24 cellular contexts compared by ENCODE assay signal in genomic region chr22:29055192-29055830, GRCh38.
DNase-seq lines count a peak whose midpoint lies in the region; ATAC-seq and TF ChIP-seq lines count a peak whose summit lies in the region.
"Had no signal": no experiment of that assay in that cellular context is flagged by ENCODE, and none has a peak within 500 bp of the region (broad histone marks: within the 10 kb centered on the region; RNA-seq: fewer than 3 reads in every experiment).

No MANE protein-coding gene starts in this region.

- no peak overlapping the region for H3K27ac ChIP-seq in BLaER1 treated with 17β-estradiol and CSF1 and Interleukin-3, amounts not matched to agents 10 nM and 100 nM
- H3K27ac ChIP-seq in tibial artery, result no peak overlapping the region
- H3K27ac ChIP-seq: tibial nerve had no signal

- H3K4me3 ChIP-seq in BLaER1 treated with 17β-estradiol and CSF1 and Interleukin-3, amounts not matched to agents 10 nM and 100 nM, result no peak overlapping the region
- H3K4me3 ChIP-seq in tibial artery, result no peak overlapping the region
- H3K4me3 ChIP-seq: tibial nerve had no signal

- TF ChIP-seq CTCF in tibial artery (IDR thresholded peaks at IDR 0.05), result no peak

- peaks cover 3 to 12% (median 9%) of the 10 kb centered on the region in 11 experiments; a peak in 17 of 22 replicates for H3K36me3 ChIP-seq in BLaER1 treated with 17β-estradiol and CSF1 and Interleukin-3, amounts not matched to agents 10 nM and 100 nM
- peaks cover 5 to 10% (median 10%) of the 10 kb centered on the region in 3 donors for H3K36me3 ChIP-seq in tibial artery

- H4K20me1 ChIP-seq in BLaER1 treated with 17β-estradiol and CSF1 and Interleukin-3, amounts not matched to agents 10 nM and 100 nM, result peaks cover 0 to 22% (median 6%) of the 10 kb centered on the region in 11 experiments; a peak in 13 of 22 replicates

- DNase-seq in HEK293T (ENCODE audit: extremely low spot score) (no peak), NCI-H82 treated with DMSO at 0.1 percent for 48 hours (lab: John Stamatoyannopoulos, UW; ENCODE audit: unreplicated experiment) (peak; percentile 50), left kidney (ENCODE audit: low read depth, low spot score) (peak; percentile 30), NCI-H446 treated with DMSO at 0.1 percent for 48 hours (lab: John Stamatoyannopoulos, UW) (no peak), HuH-7.5 (ENCODE audit: low spot score) (no peak), tibial artery (no peak)
- DNase-seq: activated CD8-positive, alpha-beta T cell treated with anti-CD3 and anti-CD28 coated beads, Interleukin-2, amount 10 ng/mL, durations not matched to agents 7 days and 5 days; activated naive CD4-positive, alpha-beta T cell treated with anti-CD3 and anti-CD28 coated beads for 36 hours; activated T-cell treated with anti-CD3 and anti-CD28 coated beads, Interleukin-2, amount 50 U/mL, for 1 hour; amygdala; caudate nucleus; CD4-positive, alpha-beta T cell; Kasumi-1; mesenchymal stem cell; natural killer cell; NCI-H1436; NCI-H345; SK-N-SH; stimulated activated CD4-positive, alpha-beta T cell treated with anti-CD3 and anti-CD28 coated beads, Interleukin-4, amount 100 ng/mL, for 24 hours; T-helper 9 cell had no signal

- H3K9me3 ChIP-seq in BLaER1 treated with 17β-estradiol and CSF1 and Interleukin-3, amounts not matched to agents 10 nM and 100 nM (replicated peaks in 1 of 11), result no peaks in the 10 kb centered on the region
- H3K9me3 ChIP-seq in tibial artery, result no peaks in the 10 kb centered on the region
- H3K9me3 ChIP-seq: SK-N-SH, tibial nerve had no signal

- H3K4me2 ChIP-seq in BLaER1 treated with 17β-estradiol and CSF1 and Interleukin-3, amounts not matched to agents 10 nM and 100 nM, result peak overlapping the region; percentile 1 to 75 (median 54); a peak in 18 of 22 replicates
- H3K4me2 ChIP-seq: SK-N-SH had no signal

- H3K27me3 ChIP-seq in BLaER1 treated with 17β-estradiol and CSF1 and Interleukin-3, amounts not matched to agents 10 nM and 100 nM, result 0 out of 22 replicates have a peak, but pooled peaks cover 0 to 5% (median 0%) of the 10 kb centered on the region in 11 experiments
- no peaks in the 10 kb centered on the region for H3K27me3 ChIP-seq in tibial artery
- H3K27me3 ChIP-seq: tibial nerve had no signal

- POLR2A ChIA-PET in HEK293T (lab: Yijun Ruan, JAX), result no interaction called here

- no peak for ATAC-seq in GM19328 (IDR thresholded peaks at IDR 0.05; ENCODE audit: unreplicated experiment)
- ATAC-seq: activated CD8-positive, alpha-beta T cell treated with anti-CD3 and anti-CD28 coated beads, Interleukin-2, amount 10 ng/mL, durations not matched to agents 7 days and 5 days; esophagus mucosa; natural killer cell had no signal

- H3K4me1 ChIP-seq in BLaER1 treated with 17β-estradiol and CSF1 and Interleukin-3, amounts not matched to agents 10 nM and 100 nM, result peaks cover under 1 to 19% (median 12%) of the 10 kb centered on the region in 10 experiments; a peak in 15 of 20 replicates
- H3K4me1 ChIP-seq in tibial artery, result no peaks in the 10 kb centered on the region
- H3K4me1 ChIP-seq: tibial nerve had no signal

- H3K9ac ChIP-seq in BLaER1 treated with 17β-estradiol and CSF1 and Interleukin-3, amounts not matched to agents 10 nM and 100 nM, result no peak overlapping the region
- H3K9ac ChIP-seq: SK-N-SH had no signal

- intact Hi-C loops in tibial artery (cut with DNase I; ENCODE audit: low total_unique reads), result no loop called here

- CTCF ChIA-PET in HEK293T (lab: Yijun Ruan, JAX), result interaction anchor here (0.6 to 2.5 kb wide), 5 partner anchors 12 to 99 kb away, joined by 3 to 5 read pairs (median 4); partner anchors contain the start of gene KREMEN1

TF ChIP-seq in HEK293T, 16 proteins besides CTCF, POLR2A, EP300 and RAD21:
- TF ChIP-seq L3MBTL2 (conservative IDR thresholded peaks at IDR 0.05), result 0 out of 2 replicates have a peak, but pooled peaks have one; percentile 16
- TF ChIP-seq ELF4 (IDR thresholded peaks at IDR 0.05), result no peak
- TF ChIP-seq HDGF (IDR thresholded peaks at IDR 0.05; ENCODE audit: borderline replicate concordance), result no peak

Comparison
In these comparisons a context has a peak if more than half of its experiments do, and no peak if none do; other contexts are left out.
1. DNase-seq: peak in NCI-H82 treated with DMSO at 0.1 percent for 48 hours (single experiment) and left kidney (single experiment); none in HEK293T (single experiment), NCI-H446 treated with DMSO at 0.1 percent for 48 hours (single experiment), HuH-7.5 (single experiment) and tibial artery (0 of 2).